Comparison of ENCODE assay signal across 8 cellular contexts in genomic region chr18:77065221-77065981, GRCh38.
DNase-seq lines count a peak whose midpoint lies in the region; ATAC-seq and TF ChIP-seq lines count a peak whose summit lies in the region.

No MANE protein-coding gene starts in this region.

- H3K36me3 ChIP-seq in OCI-LY1 (ENCODE audit: insufficient read depth, low read length) = peaks cover 49% of the 10 kb centered on the region
- no peaks in the 10 kb centered on the region for H3K36me3 ChIP-seq in hepatocyte (replicated peaks; ENCODE audit: insufficient read depth, low read depth)

- no peaks in the 10 kb centered on the region for H3K9me3 Mint-ChIP-seq in activated naive CD8-positive, alpha-beta T cell (ENCODE audit: low read depth)
- peaks cover 12% of the 10 kb centered on the region for H3K9me3 Mint-ChIP-seq in glutamatergic neuron (ENCODE audit: unreplicated experiment)

- H3F3A ChIP-seq in OCI-LY1 (ENCODE audit: insufficient read depth, low read length) = peaks cover 15% of the 10 kb centered on the region; the same call in 1 of the 2 replicates

- H3K27ac ChIP-seq in OCI-LY1 (ENCODE audit: low read depth, low read length, poor library complexity, severe bottlenecking) (peak overlapping the region; percentile 99), hepatocyte (no peak overlapping the region)

- peak; percentile 25 for ATAC-seq in HG02588 (IDR thresholded peaks at IDR 0.05; ENCODE audit: unreplicated experiment)

- H4K20me1 ChIP-seq in OCI-LY1 (ENCODE audit: insufficient read depth, low read length) (no peaks in the 10 kb centered on the region), hepatocyte (ENCODE audit: insufficient read depth, poor library complexity, severe bottlenecking) (no peaks in the 10 kb centered on the region)

- peaks cover 31% of the 10 kb centered on the region for H3K36me3 Mint-ChIP-seq in activated naive CD8-positive, alpha-beta T cell
- peaks cover 10% of the 10 kb centered on the region for H3K36me3 Mint-ChIP-seq in glutamatergic neuron (ENCODE audit: unreplicated experiment)

- TF ChIP-seq CTCF in OCI-LY1 (IDR thresholded peaks at IDR 0.05; ENCODE audit: low read length) (no peak), hepatocyte (IDR thresholded peaks at IDR 0.05; ENCODE audit: poor library complexity) (no peak), glutamatergic neuron (IDR thresholded peaks at IDR 0.05; ENCODE audit: partially characterized antibody, unreplicated experiment) (no peak)

- H3K4me2 ChIP-seq in OCI-LY1 (ENCODE audit: low read length) = no peak overlapping the region; the same call in 1 of the 2 replicates
- no peak overlapping the region for H3K4me2 ChIP-seq in hepatocyte

- no peak overlapping the region for H3K9ac ChIP-seq in OCI-LY1 (ENCODE audit: low read length)

- H3K9me2 ChIP-seq in OCI-LY1 (ENCODE audit: low read depth, low read length) = no peaks in the 10 kb centered on the region
- H3K9me2 ChIP-seq in hepatocyte (replicated peaks; ENCODE audit: insufficient read depth) = no peaks in the 10 kb centered on the region

- H3K4me3 ChIP-seq in OCI-LY1 (ENCODE audit: low read depth, low read length, poor library complexity, severe bottlenecking) (no peak overlapping the region), hepatocyte (no peak overlapping the region)

- H3K27me3 ChIP-seq in OCI-LY1 (ENCODE audit: insufficient read depth, low read length) (no peaks in the 10 kb centered on the region), hepatocyte (no peaks in the 10 kb centered on the region)

- H2AFZ ChIP-seq in OCI-LY1 (ENCODE audit: low read length) (no peak overlapping the region), hepatocyte (no peak overlapping the region)

- peak overlapping the region; percentile 87 for H3K27ac Mint-ChIP-seq in activated naive CD8-positive, alpha-beta T cell
- no peak overlapping the region for H3K27ac Mint-ChIP-seq in glutamatergic neuron (ENCODE audit: unreplicated experiment)

- no peaks in the 10 kb centered on the region for H3K9me3 ChIP-seq in OCI-LY1 (ENCODE audit: low read length)
- H3K9me3 ChIP-seq in hepatocyte (ENCODE audit: low read depth) = no peaks in the 10 kb centered on the region

- H3K79me2 ChIP-seq in OCI-LY1 (ENCODE audit: insufficient read depth, low read length) = no peaks in the 10 kb centered on the region
- peaks cover 8% of the 10 kb centered on the region for H3K79me2 ChIP-seq in hepatocyte

- WGBS in hepatocyte (ENCODE audit: low lambda C conversion rate, missing lambda C conversion rate) = 85% methylated on average over 13 of the region's 13 CpGs

- peaks cover 97% of the 10 kb centered on the region for H3K4me1 Mint-ChIP-seq in activated naive CD8-positive, alpha-beta T cell (ENCODE audit: low read depth)
- H3K4me1 Mint-ChIP-seq in glutamatergic neuron (ENCODE audit: low read depth, unreplicated experiment) = peaks cover 24% of the 10 kb centered on the region

- peak; percentile 92 for DNase-seq in ELR (ENCODE audit: low read depth)
- DNase-seq in hepatocyte (ENCODE audit: low spot score) = peak; percentile 44
- DNase-seq in stromal cell of bone marrow (ENCODE audit: low read depth) = peak; percentile 88
- DNase-seq in glutamatergic neuron = no peak
- no peak for DNase-seq in inferior parietal cortex (ENCODE audit: extremely low spot score)

- peak overlapping the region; percentile 72 for H3K4me3 Mint-ChIP-seq in activated naive CD8-positive, alpha-beta T cell
- H3K4me3 Mint-ChIP-seq in glutamatergic neuron (ENCODE audit: unreplicated experiment) = no peak overlapping the region

- H3K4me1 ChIP-seq in OCI-LY1 (ENCODE audit: insufficient read depth, low read length, severe bottlenecking) (peaks cover 100% of the 10 kb centered on the region), hepatocyte (ENCODE audit: insufficient read depth) (peaks cover 25% of the 10 kb centered on the region)

- H3K27me3 Mint-ChIP-seq in activated naive CD8-positive, alpha-beta T cell = no peaks in the 10 kb centered on the region
- no peaks in the 10 kb centered on the region for H3K27me3 Mint-ChIP-seq in glutamatergic neuron (ENCODE audit: unreplicated experiment)

Comparison
In these comparisons a context has a peak if more than half of its experiments do, and no peak if none do; other contexts are left out.
1. DNase-seq: peak in ELR (single experiment), hepatocyte (single experiment) and stromal cell of bone marrow (single experiment); none in glutamatergic neuron (single experiment) and inferior parietal cortex (single experiment).